In the genomic region with DNA sequence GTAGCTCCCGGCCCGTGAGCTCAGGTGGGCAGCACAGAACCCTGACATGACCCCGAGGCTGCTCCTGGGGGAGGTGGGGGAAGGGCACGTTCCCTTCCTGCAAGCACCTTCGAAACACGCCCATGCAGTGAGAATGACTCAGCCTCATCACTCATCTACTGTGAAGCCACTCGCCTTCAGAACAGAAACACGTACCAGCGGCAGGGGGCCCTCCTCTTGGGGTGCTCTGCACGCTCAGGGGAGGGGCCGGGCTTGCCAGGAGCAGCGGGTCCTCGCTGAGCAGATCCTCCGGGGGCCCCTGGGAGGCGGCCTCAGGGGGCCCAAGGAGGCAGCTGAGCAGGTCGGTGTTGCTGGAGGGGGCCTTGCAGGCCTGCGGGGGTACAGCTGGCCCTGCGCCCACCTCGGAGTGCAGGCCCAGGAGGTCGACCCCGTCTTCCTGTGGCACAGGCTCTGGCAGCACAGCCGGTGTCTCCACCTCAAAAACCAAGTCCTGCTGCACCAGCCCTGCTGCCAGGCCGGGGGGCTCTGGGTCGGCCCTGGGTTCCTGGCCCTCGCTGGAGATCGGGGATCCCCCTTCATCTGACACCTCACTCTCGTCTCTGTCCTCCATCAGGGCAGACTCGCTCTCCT, we compare ENCODE assay signal across 1 cellular context.
A peak's percentile ranks its signal among the peaks of the same experiment; 100 is the strongest.
TF ChIP-seq lines count a peak whose summit lies in the region.

No MANE protein-coding gene starts in this region.

TF ChIP-seq in GM12878, 131 proteins besides CTCF, POLR2A, EP300 and RAD21:
- TF ChIP-seq, protein P1, sequence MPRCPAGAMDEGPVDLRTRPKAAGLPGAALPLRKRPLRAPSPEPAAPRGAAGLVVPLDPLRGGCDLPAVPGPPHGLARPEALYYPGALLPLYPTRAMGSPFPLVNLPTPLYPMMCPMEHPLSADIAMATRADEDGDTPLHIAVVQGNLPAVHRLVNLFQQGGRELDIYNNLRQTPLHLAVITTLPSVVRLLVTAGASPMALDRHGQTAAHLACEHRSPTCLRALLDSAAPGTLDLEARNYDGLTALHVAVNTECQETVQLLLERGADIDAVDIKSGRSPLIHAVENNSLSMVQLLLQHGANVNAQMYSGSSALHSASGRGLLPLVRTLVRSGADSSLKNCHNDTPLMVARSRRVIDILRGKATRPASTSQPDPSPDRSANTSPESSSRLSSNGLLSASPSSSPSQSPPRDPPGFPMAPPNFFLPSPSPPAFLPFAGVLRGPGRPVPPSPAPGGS (IDR thresholded peaks at IDR 0.05; ENCODE audit: borderline replicate concordance, insufficient read depth, low read depth, low read length, poor library complexity, severe bottlenecking) = peak; percentile 33
- no peak for TF ChIP-seq GABPA (IDR thresholded peaks at IDR 0.05; ENCODE audit: low read depth)
